Comparison of ENCODE assay signal across 8 cellular contexts in the genomic region with DNA sequence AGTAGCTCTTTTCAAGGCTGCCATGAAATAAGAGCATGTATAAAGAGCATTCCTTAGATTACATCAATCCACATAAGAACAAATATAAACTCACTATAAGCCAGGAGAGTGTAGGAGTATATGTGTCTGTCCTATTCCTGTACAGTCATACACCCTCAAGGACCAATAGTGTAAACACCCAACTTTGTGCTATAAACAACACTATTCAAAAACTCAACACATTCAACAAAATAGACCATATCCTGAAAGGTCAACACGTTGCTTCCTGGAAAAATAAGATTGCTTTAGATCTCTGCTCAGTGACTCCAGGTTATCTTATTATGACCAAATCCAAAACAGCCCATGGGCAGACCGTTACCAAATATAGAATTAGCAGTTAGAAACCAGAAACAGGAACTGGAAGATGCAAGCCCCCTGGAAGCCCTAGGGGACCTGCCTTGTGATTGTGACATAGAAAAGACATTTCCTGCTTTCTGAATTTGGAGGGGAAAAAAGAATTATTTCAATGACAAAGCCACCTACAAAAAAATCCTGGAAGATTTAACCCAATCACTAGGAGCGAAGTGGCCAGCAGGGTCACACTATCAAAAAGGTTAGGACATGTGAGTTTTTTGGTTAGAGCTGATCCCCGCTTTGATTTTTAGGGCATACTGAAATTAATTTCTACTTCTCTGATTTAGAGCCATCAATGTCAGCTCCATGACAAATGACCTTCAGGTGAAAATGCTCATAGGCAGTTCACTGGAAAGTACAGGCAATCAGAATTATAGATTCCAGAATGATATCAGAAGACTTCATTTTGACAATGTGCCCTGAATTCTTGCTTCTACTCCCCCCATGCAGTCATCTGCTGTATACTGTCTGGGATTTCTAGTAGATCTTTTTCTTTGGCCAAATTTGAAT. TPM values are rescaled to one million over a fixed set of nuclear protein-coding genes. Genes with fewer than 3 reads are reported as not detected.
DNase-seq lines count a peak whose midpoint lies in the region; ATAC-seq and TF ChIP-seq lines count a peak whose summit lies in the region.

No MANE protein-coding gene starts in this region.

- H3K4me3 ChIP-seq in lung: no peak overlapping the region

- H3K4me1 Mint-ChIP-seq in T-helper 17 cell: peaks cover 46% of the 10 kb centered on the region

- DNase-seq in T-helper 17 cell (no peak), lung (ENCODE audit: low spot score) (no peak), NCI-H2171 treated with DMSO at 0.1 percent for 48 hours (lab: John Stamatoyannopoulos, UW) (no peak), DMS79 treated with DMSO at 0.1 percent for 48 hours (lab: John Stamatoyannopoulos, UW) (no peak), NCI-H146 (lab: John Stamatoyannopoulos, UW) (no peak), AG08396 (ENCODE audit: low spot score) (no peak)

- TF ChIP-seq CTCF in lung (IDR thresholded peaks at IDR 0.05; ENCODE audit: control extremely low read depth, extremely low read depth): no peak

- H3K36me3 ChIP-seq in lung (ENCODE audit: control insufficient read depth in 2 of 2, insufficient read depth in 2 of 2, low read length in 2 of 2): peaks cover 2 to 12% of the 10 kb centered on the region in 2 donors

- ATAC-seq in GM18861 (IDR thresholded peaks at IDR 0.05; ENCODE audit: unreplicated experiment) (peak; percentile 58), HG02981 (IDR thresholded peaks at IDR 0.05; ENCODE audit: unreplicated experiment) (peak; percentile 67), T-helper 17 cell (no peak), lung (ENCODE audit: insufficient read depth, low FRiP score) (peak; percentile 78)

- H3K27me3 Mint-ChIP-seq in T-helper 17 cell: no peaks in the 10 kb centered on the region

- H3K27ac ChIP-seq in lung (ENCODE audit: low read depth in 1 of 2, low read length in 1 of 2): peak overlapping the region in 1 of 2 donors; percentile 66

- WGBS in lung, 2 donors: 24 to 27% methylated on average over 4 of the region's 4 CpGs

- peaks cover 9 to 12% of the 10 kb centered on the region in 2 donors for H3K4me1 ChIP-seq in lung (ENCODE audit: control insufficient read depth in 2 of 2, insufficient read depth in 2 of 2, low read length in 2 of 2)

- peak overlapping the region; percentile 89 for H3K27ac Mint-ChIP-seq in T-helper 17 cell

- H3K4me3 Mint-ChIP-seq in T-helper 17 cell: no peak overlapping the region

- no peaks in the 10 kb centered on the region for H3K27me3 ChIP-seq in lung (ENCODE audit: control insufficient read depth, insufficient read depth)

- no peaks in the 10 kb centered on the region for H3K9me3 ChIP-seq in T-helper 17 cell (ENCODE audit: control insufficient read depth, low read length, poor library complexity, severe bottlenecking)
- no peaks in the 10 kb centered on the region for H3K9me3 ChIP-seq in lung (ENCODE audit: control insufficient read depth in 2 of 2, insufficient read depth in 1 of 2, low read length in 1 of 2)

- peaks cover 20% of the 10 kb centered on the region for H3K36me3 Mint-ChIP-seq in T-helper 17 cell (ENCODE audit: low read depth)

RNA-seq across cellular contexts. Expression of a gene that starts 59.9 kb away (rescaled TPM):
- total RNA-seq in T-helper 17 cell: 10 to 100 TPM; 46.0 to 52.4 TPM
- total RNA-seq in lung: 10 to 100 TPM in 1 of 2 donors, 1 to 10 TPM in 1; 8.9 to 11.7 TPM
- 1 to 10 TPM; 3.3 to 5.0 TPM for polyA plus RNA-seq in lung
